Comparison of ENCODE assay signal across 21 cellular contexts in genomic region chr6:17355404-17355774, GRCh38. TPM values are rescaled to one million over a fixed set of nuclear protein-coding genes. Genes with fewer than 3 reads are reported as not detected.
"Had no signal": no experiment of that assay in that cellular context is flagged by ENCODE, and none has a peak within 500 bp of the region (broad histone marks: within the 10 kb centered on the region; RNA-seq: fewer than 3 reads in every experiment).

No MANE protein-coding gene starts in this region.

- ATAC-seq: activated CD8-positive, alpha-beta T cell treated with anti-CD3 and anti-CD28 coated beads, Interleukin-2, amount 10 ng/mL, durations not matched to agents 7 days and 5 days; body of pancreas; T-helper 17 cell; WTC11 had no signal

- H3K9me3 ChIP-seq: body of pancreas had no signal

- H3K4me3 ChIP-seq: body of pancreas had no signal

- H3K4me1 ChIP-seq: body of pancreas had no signal

- DNase-seq: activated CD4-positive, alpha-beta T cell treated with anti-CD3 and anti-CD28 coated beads for 48 hours; activated CD4-positive, alpha-beta T cell treated with anti-CD3 and anti-CD28 coated beads, Interleukin-2, amount 50 U/mL, for 4 hours; activated CD4-positive, CD25-positive, alpha-beta regulatory T cell treated with anti-CD3 and anti-CD28 coated beads, Interleukin-2, amount 50 U/mL, for 72 hours; activated CD8-positive, alpha-beta memory T cell treated with anti-CD3 and anti-CD28 coated beads, Interleukin-2, amount 50 U/mL, for 48 hours; activated CD8-positive, alpha-beta T cell treated with anti-CD3 and anti-CD28 coated beads, Interleukin-2, amount 10 ng/mL, durations not matched to agents 7 days and 5 days; activated effector memory CD4-positive, alpha-beta T cell treated with Interleukin-2 at 50 U/mL for 16 hours; activated naive CD4-positive, alpha-beta T cell; activated T-cell treated with anti-CD3 and anti-CD28 coated beads, Interleukin-2, amount 50 U/mL, for 1 hour; aorta; body of pancreas; MM.1S; NCI-H1105; NCI-H1436 treated with DMSO at 0.1 percent for 48 hours; NCI-H187; NCI-H2081; NCI-H446; NCI-H524; SHP77 treated with DMSO at 0.1 percent for 48 hours; T-helper 17 cell; T-helper 9 cell had no signal

- H3K27ac ChIP-seq: body of pancreas had no signal

- H3K27me3 ChIP-seq: body of pancreas had no signal

RNA-seq across cellular contexts. Expression of gene CAP2, which starts 38.0 kb away (rescaled TPM):
- total RNA-seq: activated CD8-positive, alpha-beta T cell treated with anti-CD3 and anti-CD28 coated beads, Interleukin-2, amount 10 ng/mL, durations not matched to agents 7 days and 5 days; T-helper 17 cell had no signal
